9 cellular contexts compared by ENCODE assay signal in the genomic region with DNA sequence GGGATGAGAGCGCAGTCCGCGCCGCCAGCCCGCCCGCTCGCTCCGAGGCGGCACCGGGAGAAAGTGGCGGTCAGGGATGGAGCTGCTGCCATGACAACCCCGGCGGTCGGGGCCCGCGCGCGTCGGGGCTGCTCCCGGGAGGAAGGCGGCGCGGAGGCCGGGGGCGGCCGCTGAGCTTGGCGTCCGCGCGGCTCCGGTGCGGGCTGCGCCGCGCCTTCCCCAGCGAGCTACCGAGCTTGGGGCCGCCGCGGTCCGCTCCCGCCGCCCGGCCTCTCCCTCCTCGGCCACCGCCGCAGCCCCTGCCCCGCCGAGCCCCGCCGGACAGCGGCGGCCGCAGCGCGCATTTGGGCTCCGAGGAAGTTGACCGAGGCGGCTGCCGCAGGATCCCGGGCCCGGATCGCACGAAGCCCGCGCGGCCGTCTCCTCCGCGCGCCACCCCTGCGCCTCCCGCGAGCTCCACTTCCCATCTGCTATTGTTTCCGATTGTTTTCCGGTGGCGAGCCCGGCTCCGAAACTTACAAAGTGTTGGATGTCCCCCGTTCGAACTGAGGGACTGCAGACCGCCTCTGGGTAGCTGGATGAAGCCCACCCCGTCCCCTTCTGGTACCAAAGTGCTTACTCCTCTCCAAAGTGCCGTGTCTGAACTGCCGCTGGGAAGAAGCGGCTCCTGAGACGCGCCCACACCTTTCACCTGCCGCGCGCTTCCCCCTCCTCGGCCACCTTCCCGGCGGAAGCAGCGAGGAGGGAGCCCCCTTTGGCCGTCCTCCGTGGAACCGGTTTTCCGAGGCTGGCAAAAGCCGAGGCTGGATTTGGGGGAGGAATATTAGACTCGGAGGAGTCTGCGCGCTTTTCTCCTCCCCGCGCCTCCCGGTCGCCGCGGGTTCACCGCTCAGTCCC.
DNase-seq lines count a peak whose midpoint lies in the region; ATAC-seq and TF ChIP-seq lines count a peak whose summit lies in the region.
"Had no signal": no experiment of that assay in that cellular context is flagged by ENCODE, and none has a peak within 500 bp of the region (broad histone marks: within the 10 kb centered on the region; RNA-seq: fewer than 3 reads in every experiment).

No MANE protein-coding gene starts in this region.

- ATAC-seq in GM19395 (IDR thresholded peaks at IDR 0.05; ENCODE audit: unreplicated experiment) (peak; percentile 14), sciatic nerve (peak; percentile 20), GM18505 (IDR thresholded peaks at IDR 0.05; ENCODE audit: unreplicated experiment) (no peak), GM21447 (IDR thresholded peaks at IDR 0.05; ENCODE audit: unreplicated experiment) (no peak), HG03196 (IDR thresholded peaks at IDR 0.05; ENCODE audit: unreplicated experiment) (no peak)

- no peaks in the 10 kb centered on the region for H3K36me3 ChIP-seq in SJSA1
- H3K36me3 ChIP-seq: HAP-1 had no signal

- no peak for TF ChIP-seq POLR2A in GM18505 (IDR thresholded peaks at IDR 0.05; ENCODE audit: borderline replicate concordance, extremely low read depth, insufficient read depth, insufficient read length)

- peak overlapping the region; percentile 45 for H3K4me3 ChIP-seq in SJSA1
- H3K4me3 ChIP-seq: HAP-1 had no signal

- H3K27ac ChIP-seq in SJSA1, result no peak overlapping the region

- DNase-seq in SJSA1 (ENCODE audit: low read depth in 1 of 2, low spot score in 2 of 2) (peak in 1 of 2 experiments; percentile 56), head of caudate nucleus (peak in 25 of 42 donors; percentile 16 to 73 (median 49)), sciatic nerve (ENCODE audit: low spot score) (no peak), NCI-H2196 treated with DMSO at 0.1 percent for 48 hours (lab: John Stamatoyannopoulos, UW; ENCODE audit: unreplicated experiment) (no peak)

- intact Hi-C loops in head of caudate nucleus (cut with DNase I), result loop anchor here (5.0 kb wide), 1 partner anchor 217 kb away; no protein-coding TSS in a partner anchor
- intact Hi-C loops in sciatic nerve (cut with DNase I), result no loop called here

- no peaks in the 10 kb centered on the region for H3K4me1 ChIP-seq in SJSA1 (replicated peaks)
- H3K4me1 ChIP-seq: HAP-1 had no signal

- no peaks in the 10 kb centered on the region for H3K27me3 ChIP-seq in SJSA1 (replicated peaks)

- H3K9me3 ChIP-seq in SJSA1 (replicated peaks), result no peaks in the 10 kb centered on the region
- H3K9me3 ChIP-seq: HAP-1 had no signal

Comparison
In these comparisons a context has a peak if more than half of its experiments do, and no peak if none do; other contexts are left out.
1. ATAC-seq: peak in GM19395 (single experiment) and sciatic nerve (single experiment); none in GM18505 (single experiment), GM21447 (single experiment) and HG03196 (single experiment).
2. DNase-seq: peak in head of caudate nucleus (25 of 42); none in sciatic nerve (single experiment) and NCI-H2196 treated with DMSO at 0.1 percent for 48 hours (single experiment).